9 cellular contexts compared by ENCODE assay signal in the genomic region with DNA sequence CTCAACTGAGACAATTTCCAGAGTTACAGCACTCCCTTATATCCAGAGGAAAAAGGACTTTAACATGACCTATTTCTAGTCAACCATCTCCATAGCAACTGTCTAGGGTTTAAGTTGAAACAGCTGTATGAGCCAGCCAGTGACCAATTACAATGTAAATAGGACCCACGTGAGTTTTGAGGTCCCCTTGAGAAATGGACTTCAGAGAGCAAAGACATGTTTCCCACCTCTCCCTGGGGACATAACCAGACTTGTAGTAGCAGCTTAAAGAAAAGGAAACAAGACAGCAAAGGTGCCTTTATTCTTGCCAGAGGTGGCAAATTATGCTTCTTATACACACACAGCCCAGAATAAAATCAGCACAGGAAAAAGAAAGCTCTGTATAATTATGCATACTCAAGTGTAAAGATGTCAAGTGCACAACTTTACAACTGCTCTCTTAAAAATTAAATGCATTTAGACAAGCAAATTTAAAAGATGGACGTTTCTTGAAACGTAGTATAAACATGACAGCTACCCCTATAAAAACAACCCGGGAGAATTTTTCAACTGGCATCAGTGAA. TPM values are rescaled to one million over a fixed set of nuclear protein-coding genes. Genes with fewer than 3 reads are reported as not detected.
DNase-seq lines count a peak whose midpoint lies in the region; ATAC-seq and TF ChIP-seq lines count a peak whose summit lies in the region.
"Had no signal": no experiment of that assay in that cellular context is flagged by ENCODE, and none has a peak within 500 bp of the region (broad histone marks: within the 10 kb centered on the region; RNA-seq: fewer than 3 reads in every experiment).

No MANE protein-coding gene starts in this region.

- H3K4me3 ChIP-seq in Peyer's patch = no peak overlapping the region

- DNase-seq in GF-D8 (lab: John Stamatoyannopoulos, UW) (peak; percentile 8), dedifferentiated amniotic fluid mesenchymal stem cell (ENCODE audit: extremely low spot score) (peak; percentile 96), mesenteric fat pad (ENCODE audit: low spot score) (no peak), Peyer's patch (no peak)
- no peak for DNase-seq in activated CD4-positive, alpha-beta T cell treated with anti-CD3 and anti-CD28 coated beads, Interleukin-2, amount 50 U/mL, for 1 hour
- DNase-seq: left cardiac atrium had no signal

- TF ChIP-seq POLR2A in Peyer's patch (IDR thresholded peaks at IDR 0.05) = no peak

- TF ChIP-seq CTCF in Peyer's patch (IDR thresholded peaks at IDR 0.05) = no peak

- no peaks in the 10 kb centered on the region for H3K27me3 ChIP-seq in Peyer's patch

- no peak overlapping the region for H3K27ac ChIP-seq in Peyer's patch

- H3K4me1 ChIP-seq in Peyer's patch = no peaks in the 10 kb centered on the region

- ATAC-seq in GM21447 (IDR thresholded peaks at IDR 0.05; ENCODE audit: unreplicated experiment) = peak; percentile 91
- peak; percentile 81 for ATAC-seq in HG03575 (IDR thresholded peaks at IDR 0.05; ENCODE audit: extremely low read depth, insufficient number of reproducible peaks, low FRiP score, unreplicated experiment)
- ATAC-seq in stimulated activated memory B cell treated with anti-CD40 and anti-IgM and Interleukin-4, amounts not matched to agents 10 μg/mL and 1 μg/mL and 100 μg/mL, for 72 hours = peak; percentile 80

- H3K27me3 Mint-ChIP-seq in stimulated activated memory B cell treated with anti-CD40 and anti-IgM and Interleukin-4, amounts not matched to agents 10 μg/mL and 1 μg/mL and 100 μg/mL, for 72 hours = no peaks in the 10 kb centered on the region

- H3K9me3 Mint-ChIP-seq in stimulated activated memory B cell treated with anti-CD40 and anti-IgM and Interleukin-4, amounts not matched to agents 10 μg/mL and 1 μg/mL and 100 μg/mL, for 72 hours = peaks cover 10% of the 10 kb centered on the region

- H3K4me3 Mint-ChIP-seq in stimulated activated memory B cell treated with anti-CD40 and anti-IgM and Interleukin-4, amounts not matched to agents 10 μg/mL and 1 μg/mL and 100 μg/mL, for 72 hours = no peak overlapping the region

- no peaks in the 10 kb centered on the region for H3K9me3 ChIP-seq in Peyer's patch

- no peaks in the 10 kb centered on the region for H3K36me3 ChIP-seq in Peyer's patch

- peaks cover 35% of the 10 kb centered on the region for H3K4me1 Mint-ChIP-seq in stimulated activated memory B cell treated with anti-CD40 and anti-IgM and Interleukin-4, amounts not matched to agents 10 μg/mL and 1 μg/mL and 100 μg/mL, for 72 hours

- H3K36me3 Mint-ChIP-seq in stimulated activated memory B cell treated with anti-CD40 and anti-IgM and Interleukin-4, amounts not matched to agents 10 μg/mL and 1 μg/mL and 100 μg/mL, for 72 hours = peaks cover 44% of the 10 kb centered on the region

- H3K27ac Mint-ChIP-seq in stimulated activated memory B cell treated with anti-CD40 and anti-IgM and Interleukin-4, amounts not matched to agents 10 μg/mL and 1 μg/mL and 100 μg/mL, for 72 hours = peak overlapping the region; percentile 79

RNA-seq across cellular contexts. Expression of gene SUMF1, which starts 40.2 kb away (rescaled TPM):
- total RNA-seq in mesenteric fat pad (32.3 TPM), Peyer's patch (10 to 100 TPM; 15.7 to 28.9 (median 26.8) TPM)

Comparison
In these comparisons a context has a peak if more than half of its experiments do, and no peak if none do; other contexts are left out.
1. DNase-seq: peak in GF-D8 (single experiment) and dedifferentiated amniotic fluid mesenchymal stem cell (single experiment); none in activated CD4-positive, alpha-beta T cell treated with anti-CD3 and anti-CD28 coated beads, Interleukin-2, amount 50 U/mL, for 1 hour (single experiment), mesenteric fat pad (single experiment) and Peyer's patch (0 of 3).
2. Peak in every context shown above with its lines, with median percentiles within 50 percentile points of each other: ATAC-seq.